In genomic region chr17:58391302-58391984, GRCh38 we compare ENCODE assay signal across 1 cellular context.
TF ChIP-seq lines count a peak whose summit lies in the region.

No MANE protein-coding gene starts in this region.

TF ChIP-seq in K562, 482 proteins besides CTCF, POLR2A, EP300 and RAD21 (continued from another document and continues in another):
- TF ChIP-seq, protein P1, sequence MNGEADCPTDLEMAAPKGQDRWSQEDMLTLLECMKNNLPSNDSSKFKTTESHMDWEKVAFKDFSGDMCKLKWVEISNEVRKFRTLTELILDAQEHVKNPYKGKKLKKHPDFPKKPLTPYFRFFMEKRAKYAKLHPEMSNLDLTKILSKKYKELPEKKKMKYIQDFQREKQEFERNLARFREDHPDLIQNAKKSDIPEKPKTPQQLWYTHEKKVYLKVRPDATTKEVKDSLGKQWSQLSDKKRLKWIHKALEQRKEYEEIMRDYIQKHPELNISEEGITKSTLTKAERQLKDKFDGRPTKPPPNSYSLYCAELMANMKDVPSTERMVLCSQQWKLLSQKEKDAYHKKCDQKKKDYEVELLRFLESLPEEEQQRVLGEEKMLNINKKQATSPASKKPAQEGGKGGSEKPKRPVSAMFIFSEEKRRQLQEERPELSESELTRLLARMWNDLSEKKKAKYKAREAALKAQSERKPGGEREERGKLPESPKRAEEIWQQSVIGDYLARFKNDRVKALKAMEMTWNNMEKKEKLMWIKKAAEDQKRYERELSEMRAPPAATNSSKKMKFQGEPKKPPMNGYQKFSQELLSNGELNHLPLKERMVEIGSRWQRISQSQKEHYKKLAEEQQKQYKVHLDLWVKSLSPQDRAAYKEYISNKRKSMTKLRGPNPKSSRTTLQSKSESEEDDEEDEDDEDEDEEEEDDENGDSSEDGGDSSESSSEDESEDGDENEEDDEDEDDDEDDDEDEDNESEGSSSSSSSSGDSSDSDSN (IDR thresholded peaks at IDR 0.05; ENCODE audit: borderline replicate concordance in 1 of 2, low read depth in 2 of 2, low read length in 2 of 2) = no peak
- TF ChIP-seq LEF1 (IDR thresholded peaks at IDR 0.05) (peak; percentile 92), ZNF324 (CRISPR knock-in tag; IDR thresholded peaks at IDR 0.05) (no peak), ZNF436 (CRISPR knock-in tag; IDR thresholded peaks at IDR 0.05) (no peak), L3MBTL2 (IDR thresholded peaks at IDR 0.05) (0 out of 2 replicates have a peak, but pooled peaks have one; percentile 14), OTX1 (CRISPR knock-in tag; IDR thresholded peaks at IDR 0.05) (no peak), STAG1 (CRISPR knock-in tag; IDR thresholded peaks at IDR 0.05; ENCODE audit: borderline replicate concordance) (no peak), NEUROD1 (IDR thresholded peaks at IDR 0.05; ENCODE audit: borderline replicate concordance, low read depth, low read length, partially characterized antibody) (peak; percentile 23), ELF1 (tag; IDR thresholded peaks at IDR 0.05) (no peak), NR1H2 (CRISPR knock-in tag; IDR thresholded peaks at IDR 0.05) (no peak), PRMT5 (CRISPR knock-in tag; IDR thresholded peaks at IDR 0.05) (no peak), RCOR1 (IDR thresholded peaks at IDR 0.05; ENCODE audit: borderline replicate concordance in 1 of 2, low read depth in 2 of 2, low read length in 2 of 2) (peak in 1 of 2 experiments; percentile 76; a peak in 1 of 4 replicates), HMBOX1 (IDR thresholded peaks at IDR 0.05) (peak; percentile 85), RBBP5 (IDR thresholded peaks at IDR 0.05; ENCODE audit: borderline replicate concordance, insufficient read depth, low read length, poor library complexity, severe bottlenecking) (no peak), SMARCC2 (IDR thresholded peaks at IDR 0.05; ENCODE audit: low read depth) (0 out of 2 replicates have a peak, but pooled peaks have one; percentile 56), ZNF239 (CRISPR knock-in tag; IDR thresholded peaks at IDR 0.05) (no peak), NCOA1 (IDR thresholded peaks at IDR 0.05; ENCODE audit: low read depth) (0 out of 2 replicates have a peak, but pooled peaks have one; percentile 16), THRB (CRISPR knock-in tag; conservative IDR thresholded peaks at IDR 0.05) (no peak), EHMT2 (IDR thresholded peaks at IDR 0.05) (0 out of 2 replicates have a peak, but pooled peaks have one; percentile 39), TEAD4 (IDR thresholded peaks at IDR 0.05; ENCODE audit: low read length) (peak; percentile 70), TEAD4 (CRISPR knock-in tag; IDR thresholded peaks at IDR 0.05; ENCODE audit: borderline replicate concordance) (no peak), IRF1 (CRISPR knock-in tag; IDR thresholded peaks at IDR 0.05; ENCODE audit: borderline replicate concordance) (no peak), ZNF830 (CRISPR knock-in tag; IDR thresholded peaks at IDR 0.05) (no peak), NBN (IDR thresholded peaks at IDR 0.05; ENCODE audit: low read depth) (peak; percentile 67; the same call in 1 of the 2 replicates), TCF3 (CRISPR knock-in tag; IDR thresholded peaks at IDR 0.05) (peak; percentile 25; the same call in 1 of the 2 replicates), MAZ (CRISPR knock-in tag; conservative IDR thresholded peaks at IDR 0.05 in 1 of 2, IDR thresholded peaks at IDR 0.05 in 1 of 2) (peak in 1 of 2 experiments; percentile 57; a peak in 2 of 4 replicates), ARID1B (IDR thresholded peaks at IDR 0.05) (peak; percentile 78), ZKSCAN8 (CRISPR knock-in tag; IDR thresholded peaks at IDR 0.05) (no peak), SAFB2 (IDR thresholded peaks at IDR 0.05; ENCODE audit: borderline replicate concordance, low read depth, low read length, severe bottlenecking) (no peak), IRF2 (CRISPR knock-in tag; IDR thresholded peaks at IDR 0.05) (no peak), MTA1 (IDR thresholded peaks at IDR 0.05; ENCODE audit: borderline replicate concordance) (peak; percentile 32; the same call in 1 of the 2 replicates), PREB (CRISPR knock-in tag; IDR thresholded peaks at IDR 0.05) (no peak), RNF2 (IDR thresholded peaks at IDR 0.05) (peak; percentile 31; the same call in 1 of the 2 replicates), ATF1 (CRISPR knock-in tag; IDR thresholded peaks at IDR 0.05) (no peak), ATF1 (tag; IDR thresholded peaks at IDR 0.05) (no peak; the same call in 1 of the 2 replicates), GATA2 (CRISPR knock-in tag; IDR thresholded peaks at IDR 0.05) (peak; percentile 72), CXXC5 (CRISPR knock-in tag; IDR thresholded peaks at IDR 0.05) (peak; percentile 43; the same call in 1 of the 2 replicates), JUN (IDR thresholded peaks at IDR 0.05; ENCODE audit: borderline replicate concordance, low read depth, low read length) (peak; percentile 12; the same call in 1 of the 2 replicates), JUN (CRISPR knock-in tag; IDR thresholded peaks at IDR 0.05; ENCODE audit: borderline replicate concordance) (no peak), MAFK (IDR thresholded peaks at IDR 0.05; ENCODE audit: low read length) (no peak), NR2F6 (CRISPR knock-in tag; IDR thresholded peaks at IDR 0.05) (no peak), ZNF639 (CRISPR knock-in tag; conservative IDR thresholded peaks at IDR 0.05 in 1 of 2, IDR thresholded peaks at IDR 0.05 in 1 of 2) (no peak), BRD9 (IDR thresholded peaks at IDR 0.05; ENCODE audit: low read depth, partially characterized antibody) (no peak), FOSL1 (tag; conservative IDR thresholded peaks at IDR 0.05) (peak; percentile 35; the same call in 1 of the 2 replicates), POLR3A (IDR thresholded peaks at IDR 0.05; ENCODE audit: borderline replicate concordance, extremely low read depth, insufficient read depth, insufficient read length) (no peak), MXI1 (IDR thresholded peaks at IDR 0.05; ENCODE audit: low read depth, low read length) (no peak), NFE2 (IDR thresholded peaks at IDR 0.05; ENCODE audit: low read depth) (no peak), FOXA3 (CRISPR knock-in tag; conservative IDR thresholded peaks at IDR 0.05 in 1 of 2, IDR thresholded peaks at IDR 0.05 in 1 of 2) (peak; percentile 97 to 98), NFYB (IDR thresholded peaks at IDR 0.05; ENCODE audit: extremely low read depth, insufficient read length) (no peak), BHLHE40 (IDR thresholded peaks at IDR 0.05; ENCODE audit: low read length) (peak; percentile 3), SMARCA4 (IDR thresholded peaks at IDR 0.05) (peak; percentile 77), ZSCAN29 (IDR thresholded peaks at IDR 0.05) (no peak), TCF7L2 (IDR thresholded peaks at IDR 0.05; ENCODE audit: low read depth, low read length) (peak; percentile 7; the same call in 1 of the 2 replicates), SMARCE1 (IDR thresholded peaks at IDR 0.05) (peak; percentile 84; the same call in 1 of the 2 replicates), MTA3 (IDR thresholded peaks at IDR 0.05; ENCODE audit: borderline replicate concordance) (peak; percentile 45; the same call in 1 of the 2 replicates), KHSRP (IDR thresholded peaks at IDR 0.05) (no peak), ZNF57 (CRISPR knock-in tag; IDR thresholded peaks at IDR 0.05) (no peak)
- TF ChIP-seq, protein P2, sequence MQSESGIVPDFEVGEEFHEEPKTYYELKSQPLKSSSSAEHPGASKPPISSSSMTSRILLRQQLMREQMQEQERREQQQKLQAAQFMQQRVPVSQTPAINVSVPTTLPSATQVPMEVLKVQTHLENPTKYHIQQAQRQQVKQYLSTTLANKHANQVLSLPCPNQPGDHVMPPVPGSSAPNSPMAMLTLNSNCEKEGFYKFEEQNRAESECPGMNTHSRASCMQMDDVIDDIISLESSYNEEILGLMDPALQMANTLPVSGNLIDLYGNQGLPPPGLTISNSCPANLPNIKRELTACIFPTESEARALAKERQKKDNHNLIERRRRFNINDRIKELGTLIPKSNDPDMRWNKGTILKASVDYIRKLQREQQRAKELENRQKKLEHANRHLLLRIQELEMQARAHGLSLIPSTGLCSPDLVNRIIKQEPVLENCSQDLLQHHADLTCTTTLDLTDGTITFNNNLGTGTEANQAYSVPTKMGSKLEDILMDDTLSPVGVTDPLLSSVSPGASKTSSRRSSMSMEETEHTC (IDR thresholded peaks at IDR 0.05) = no peak
- TF ChIP-seq, protein P3, sequence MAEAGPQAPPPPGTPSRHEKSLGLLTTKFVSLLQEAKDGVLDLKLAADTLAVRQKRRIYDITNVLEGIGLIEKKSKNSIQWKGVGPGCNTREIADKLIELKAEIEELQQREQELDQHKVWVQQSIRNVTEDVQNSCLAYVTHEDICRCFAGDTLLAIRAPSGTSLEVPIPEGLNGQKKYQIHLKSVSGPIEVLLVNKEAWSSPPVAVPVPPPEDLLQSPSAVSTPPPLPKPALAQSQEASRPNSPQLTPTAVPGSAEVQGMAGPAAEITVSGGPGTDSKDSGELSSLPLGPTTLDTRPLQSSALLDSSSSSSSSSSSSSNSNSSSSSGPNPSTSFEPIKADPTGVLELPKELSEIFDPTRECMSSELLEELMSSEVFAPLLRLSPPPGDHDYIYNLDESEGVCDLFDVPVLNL (CRISPR knock-in tag; IDR thresholded peaks at IDR 0.05; ENCODE audit: low read depth) = no peak
- TF ChIP-seq, protein P4, sequence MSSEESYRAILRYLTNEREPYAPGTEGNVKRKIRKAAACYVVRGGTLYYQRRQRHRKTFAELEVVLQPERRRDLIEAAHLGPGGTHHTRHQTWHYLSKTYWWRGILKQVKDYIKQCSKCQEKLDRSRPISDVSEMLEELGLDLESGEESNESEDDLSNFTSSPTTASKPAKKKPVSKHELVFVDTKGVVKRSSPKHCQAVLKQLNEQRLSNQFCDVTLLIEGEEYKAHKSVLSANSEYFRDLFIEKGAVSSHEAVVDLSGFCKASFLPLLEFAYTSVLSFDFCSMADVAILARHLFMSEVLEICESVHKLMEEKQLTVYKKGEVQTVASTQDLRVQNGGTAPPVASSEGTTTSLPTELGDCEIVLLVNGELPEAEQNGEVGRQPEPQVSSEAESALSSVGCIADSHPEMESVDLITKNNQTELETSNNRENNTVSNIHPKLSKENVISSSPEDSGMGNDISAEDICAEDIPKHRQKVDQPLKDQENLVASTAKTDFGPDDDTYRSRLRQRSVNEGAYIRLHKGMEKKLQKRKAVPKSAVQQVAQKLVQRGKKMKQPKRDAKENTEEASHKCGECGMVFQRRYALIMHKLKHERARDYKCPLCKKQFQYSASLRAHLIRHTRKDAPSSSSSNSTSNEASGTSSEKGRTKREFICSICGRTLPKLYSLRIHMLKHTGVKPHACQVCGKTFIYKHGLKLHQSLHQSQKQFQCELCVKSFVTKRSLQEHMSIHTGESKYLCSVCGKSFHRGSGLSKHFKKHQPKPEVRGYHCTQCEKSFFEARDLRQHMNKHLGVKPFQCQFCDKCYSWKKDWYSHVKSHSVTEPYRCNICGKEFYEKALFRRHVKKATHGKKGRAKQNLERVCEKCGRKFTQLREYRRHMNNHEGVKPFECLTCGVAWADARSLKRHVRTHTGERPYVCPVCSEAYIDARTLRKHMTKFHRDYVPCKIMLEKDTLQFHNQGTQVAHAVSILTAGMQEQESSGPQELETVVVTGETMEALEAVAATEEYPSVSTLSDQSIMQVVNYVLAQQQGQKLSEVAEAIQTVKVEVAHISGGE (CRISPR knock-in tag; IDR thresholded peaks at IDR 0.05) = no peak
